In the genomic region with DNA sequence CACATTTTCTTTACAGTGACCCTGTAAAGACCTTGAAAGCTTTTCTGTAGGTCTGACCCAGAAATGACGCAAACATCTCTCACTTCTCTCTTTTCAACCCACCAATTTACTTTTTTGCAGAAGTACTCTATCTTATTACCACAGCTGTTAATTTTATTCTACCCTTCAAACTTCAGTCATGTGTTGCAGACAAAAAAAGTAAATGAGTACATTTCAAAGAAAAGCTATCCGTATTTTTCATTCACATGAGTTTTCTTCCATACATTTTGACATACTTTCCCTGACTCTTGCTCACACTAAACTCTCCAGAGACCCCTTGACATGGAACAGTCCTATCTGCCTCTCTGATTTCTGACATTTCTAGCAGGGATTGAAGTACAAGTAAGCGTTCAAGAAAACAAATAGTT, we compare ENCODE assay signal across 12 cellular contexts. TPM values are rescaled to one million over a fixed set of nuclear protein-coding genes. Genes with fewer than 3 reads are reported as not detected.
DNase-seq lines count a peak whose midpoint lies in the region; ATAC-seq, FAIRE-seq and TF ChIP-seq lines count a peak whose summit lies in the region.
"Had no signal": no experiment of that assay in that cellular context is flagged by ENCODE, and none has a peak within 500 bp of the region (broad histone marks: within the 10 kb centered on the region; RNA-seq: fewer than 3 reads in every experiment).

No MANE protein-coding gene starts in this region.

- no peaks in the 10 kb centered on the region for H3K9me3 Mint-ChIP-seq in activated CD4-positive, alpha-beta T cell treated with anti-CD3 and anti-CD28 coated beads for 36 hours (ENCODE audit: low read depth)

- no peaks in the 10 kb centered on the region for H3K36me3 ChIP-seq in GM06990 (ENCODE audit: control insufficient read depth, insufficient read depth, low read length)
- H3K36me3 ChIP-seq: BE2C had no signal

- DNase-seq in GM06990 (ENCODE audit: extremely low read depth, insufficient read length): peak; percentile 61
- peak; percentile 82 for DNase-seq in SIG-M5 (lab: John Stamatoyannopoulos, UW)
- DNase-seq in NCI-H128 (lab: John Stamatoyannopoulos, UW; ENCODE audit: unreplicated experiment): no peak
- no peak for DNase-seq in AG08396 (ENCODE audit: low spot score)
- no peak for DNase-seq in H54 (ENCODE audit: insufficient read length, low spot score)
- no peak for DNase-seq in activated CD4-positive, alpha-beta T cell treated with anti-CD3 and anti-CD28 coated beads for 36 hours
- DNase-seq: BE2C, small intestine had no signal

- H3K4me3 Mint-ChIP-seq in activated CD4-positive, alpha-beta T cell treated with anti-CD3 and anti-CD28 coated beads for 36 hours: no peak overlapping the region

- H3K27ac Mint-ChIP-seq in activated CD4-positive, alpha-beta T cell treated with anti-CD3 and anti-CD28 coated beads for 36 hours: no peak overlapping the region

- ATAC-seq in GM19468 (IDR thresholded peaks at IDR 0.05; ENCODE audit: extremely low read depth, unreplicated experiment) (peak; percentile 99), HG03103 (IDR thresholded peaks at IDR 0.05; ENCODE audit: low read depth, unreplicated experiment) (peak; percentile 99)
- ATAC-seq in activated CD4-positive, alpha-beta T cell treated with anti-CD3 and anti-CD28 coated beads for 36 hours: no peak
- ATAC-seq: Panc1 had no signal

- no peak overlapping the region for H3K4me3 ChIP-seq in GM06990 (replicated peaks; ENCODE audit: low read depth, low read length)

- CTCF ChIA-PET in activated CD4-positive, alpha-beta T cell treated with anti-CD3 and anti-CD28 coated beads for 36 hours (lab: Charles Lee): no interaction called here

- H3K36me3 Mint-ChIP-seq in activated CD4-positive, alpha-beta T cell treated with anti-CD3 and anti-CD28 coated beads for 36 hours (ENCODE audit: low read depth): no peaks in the 10 kb centered on the region

- POLR2A ChIA-PET in activated CD4-positive, alpha-beta T cell treated with anti-CD3 and anti-CD28 coated beads for 36 hours (lab: Charles Lee): no interaction called here

- FAIRE-seq in H54 (lab: Jason Lieb, UNC): no peak
- FAIRE-seq: keratinocyte, small intestine had no signal

- no peaks in the 10 kb centered on the region for H3K4me1 Mint-ChIP-seq in activated CD4-positive, alpha-beta T cell treated with anti-CD3 and anti-CD28 coated beads for 36 hours

- intact Hi-C loops in activated CD4-positive, alpha-beta T cell treated with anti-CD3 and anti-CD28 coated beads for 36 hours (cut with DNase I, micrococcal nuclease): no loop called here

- no peaks in the 10 kb centered on the region for H3K27me3 ChIP-seq in GM06990 (replicated peaks; ENCODE audit: control insufficient read depth, insufficient read depth, low read length)
- H3K27me3 ChIP-seq: BE2C had no signal

- H3K27me3 Mint-ChIP-seq in activated CD4-positive, alpha-beta T cell treated with anti-CD3 and anti-CD28 coated beads for 36 hours: peaks cover 5% of the 10 kb centered on the region

- TF ChIP-seq POLR2A in H54 (IDR thresholded peaks at IDR 0.05; ENCODE audit: low read depth, low read length): no peak

- TF ChIP-seq CTCF in GM06990 (IDR thresholded peaks at IDR 0.05; ENCODE audit: insufficient read depth, low read length, poor library complexity, severe bottlenecking): no peak

RNA-seq across cellular contexts. Expression of gene SLC7A11, which starts 51.7 kb away (rescaled TPM):
- total RNA-seq in activated CD4-positive, alpha-beta T cell treated with anti-CD3 and anti-CD28 coated beads for 36 hours: 1 to 10 TPM; 4.4 to 4.9 TPM

Comparison
In these comparisons a context has a peak if more than half of its experiments do, and no peak if none do; other contexts are left out.
1. DNase-seq: peak in GM06990 (single experiment) and SIG-M5 (single experiment); none in NCI-H128 (single experiment), AG08396 (single experiment), H54 (single experiment) and activated CD4-positive, alpha-beta T cell treated with anti-CD3 and anti-CD28 coated beads for 36 hours (single experiment).